ENCODE assay signal across 9 cellular contexts in the genomic region with DNA sequence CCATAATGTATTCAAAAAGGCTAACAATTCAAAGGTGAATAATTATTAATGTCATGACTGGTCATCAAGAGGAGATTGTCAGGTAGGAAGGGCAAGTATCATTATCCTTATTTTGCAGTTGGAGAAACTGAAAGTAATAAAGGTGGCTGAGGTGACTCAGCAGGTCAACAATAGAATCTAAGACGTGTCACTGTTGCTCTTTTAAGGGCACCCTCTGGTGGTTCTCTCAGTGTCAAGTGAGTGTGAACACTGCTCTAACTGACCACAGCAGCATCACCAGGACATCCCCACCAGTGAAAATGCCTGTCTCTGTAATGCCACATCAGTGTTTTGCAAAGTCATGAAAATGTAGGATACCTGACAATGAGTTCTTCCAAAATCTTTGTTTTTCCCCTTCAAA.
DNase-seq lines count a peak whose midpoint lies in the region; ATAC-seq and TF ChIP-seq lines count a peak whose summit lies in the region.
"Had no signal": no experiment of that assay in that cellular context is flagged by ENCODE, and none has a peak within 500 bp of the region (broad histone marks: within the 10 kb centered on the region; RNA-seq: fewer than 3 reads in every experiment).

No MANE protein-coding gene starts in this region.

- TF ChIP-seq CTCF in kidney epithelial cell (IDR thresholded peaks at IDR 0.05; ENCODE audit: insufficient read depth, low read length, poor library complexity, severe bottlenecking) (peak; percentile 25), coronary artery (IDR thresholded peaks at IDR 0.05) (no peak)

- no peak overlapping the region for H3K4me3 ChIP-seq in kidney epithelial cell (ENCODE audit: low read depth, low read length)
- no peak overlapping the region for H3K4me3 ChIP-seq in coronary artery

- H3K27me3 ChIP-seq in kidney epithelial cell (ENCODE audit: control insufficient read depth, insufficient read depth, low read length), result no peaks in the 10 kb centered on the region

- ATAC-seq in GM18511 (IDR thresholded peaks at IDR 0.05; ENCODE audit: unreplicated experiment), result peak; percentile 99
- peak; percentile 99 for ATAC-seq in GM21717 (IDR thresholded peaks at IDR 0.05; ENCODE audit: unreplicated experiment)
- peak; percentile 100 for ATAC-seq in HG03457 (IDR thresholded peaks at IDR 0.05; ENCODE audit: unreplicated experiment)

- no peaks in the 10 kb centered on the region for H3K36me3 ChIP-seq in kidney epithelial cell (ENCODE audit: control insufficient read depth, insufficient read depth, low read length)

- no peak overlapping the region for H3K27ac ChIP-seq in coronary artery

- peak; percentile 7 for DNase-seq in kidney epithelial cell (ENCODE audit: low read depth)
- DNase-seq in coronary artery (ENCODE audit: low spot score), result no peak
- no peak for DNase-seq in NCI-H2107 treated with DMSO at 0.1 percent for 48 hours (lab: John Stamatoyannopoulos, UW; ENCODE audit: unreplicated experiment)
- no peak for DNase-seq in GM03348 (ENCODE audit: low spot score)
- DNase-seq in NCI-H82 (lab: John Stamatoyannopoulos, UW), result no peak
- DNase-seq: Karpas-422 had no signal
